In genomic region chr9:13429271-13429670, GRCh38 we compare ENCODE assay signal across 18 cellular contexts.
DNase-seq lines count a peak whose midpoint lies in the region; ATAC-seq and TF ChIP-seq lines count a peak whose summit lies in the region.
"Had no signal": no experiment of that assay in that cellular context is flagged by ENCODE, and none has a peak within 500 bp of the region (broad histone marks: within the 10 kb centered on the region; RNA-seq: fewer than 3 reads in every experiment).

No MANE protein-coding gene starts in this region.

- H3K27me3 ChIP-seq in psoas muscle (ENCODE audit: insufficient read depth in 3 of 3, low read length in 2 of 3) = no peaks in the 10 kb centered on the region
- H3K27me3 ChIP-seq: BE2C had no signal

- 32 to 47% (median 39%) methylated on average over 4 of the region's 4 CpGs for WGBS in psoas muscle, 3 donors

- intact Hi-C loops in psoas muscle (cut with DNase I) = loop anchor here (5.0 to 10.0 kb wide), 4 partner anchors 258 to 976 kb away; no protein-coding TSS in a partner anchor

- peak overlapping the region; percentile 17 for H3K4me3 ChIP-seq in psoas muscle

- H3K27ac ChIP-seq in psoas muscle = no peak overlapping the region
- H3K27ac ChIP-seq: RWPE1 had no signal

- DNase-seq in NCI-H748 (lab: John Stamatoyannopoulos, UW; ENCODE audit: unreplicated experiment) (peak; percentile 53), NCI-H748 treated with DMSO at 0.1 percent for 48 hours (lab: John Stamatoyannopoulos, UW) (no peak), NCI-H1694 treated with DMSO at 0.1 percent for 48 hours (lab: John Stamatoyannopoulos, UW) (peak; percentile 85), cerebellar cortex (ENCODE audit: low spot score) (peak; percentile 59), psoas muscle (no peak)
- DNase-seq: 8988T; BE2C; CD4-positive, alpha-beta T cell; H9; IMR-90; Kasumi-1; NCI-H2029; NCI-H510A; PC-3 had no signal

- TF ChIP-seq CTCF in psoas muscle (IDR thresholded peaks at IDR 0.05) = no peak

- H3K36me3 ChIP-seq in psoas muscle (ENCODE audit: insufficient read depth in 1 of 2, low read depth in 1 of 2) = no peaks in the 10 kb centered on the region
- H3K36me3 ChIP-seq: BE2C had no signal

- H3K4me1 ChIP-seq in psoas muscle = peaks cover 25% of the 10 kb centered on the region

- no peak for ATAC-seq in psoas muscle
- ATAC-seq in GM18870 (IDR thresholded peaks at IDR 0.05; ENCODE audit: unreplicated experiment) = no peak
- ATAC-seq in HG03196 (IDR thresholded peaks at IDR 0.05; ENCODE audit: unreplicated experiment) = no peak
- ATAC-seq in HG03025 (IDR thresholded peaks at IDR 0.05; ENCODE audit: low FRiP score, unreplicated experiment) = no peak
- ATAC-seq: PC-3 had no signal

- no peaks in the 10 kb centered on the region for H3K9me3 ChIP-seq in psoas muscle
- H3K9me3 ChIP-seq: BE2C had no signal

Comparison
In these comparisons a context has a peak if more than half of its experiments do, and no peak if none do; other contexts are left out.
1. DNase-seq: peak in NCI-H748 (single experiment), NCI-H1694 treated with DMSO at 0.1 percent for 48 hours (single experiment) and cerebellar cortex (single experiment); none in NCI-H748 treated with DMSO at 0.1 percent for 48 hours (single experiment) and psoas muscle (0 of 2).